Comparison of ENCODE assay signal across 8 cellular contexts in the genomic region with DNA sequence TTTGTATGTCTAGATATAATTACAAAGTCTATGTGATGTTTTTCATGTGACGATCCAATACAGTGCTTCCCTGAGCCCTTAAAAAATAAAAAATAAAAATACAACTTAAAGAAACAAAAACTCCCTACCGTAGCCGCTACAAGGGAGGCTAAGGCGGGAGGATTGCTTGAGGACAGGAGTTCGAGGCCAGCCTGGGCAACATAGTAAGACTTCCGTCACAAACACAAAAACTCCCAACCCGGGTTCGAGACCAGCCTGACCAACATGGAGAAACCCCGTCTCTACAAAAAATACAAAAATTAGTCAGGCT. TPM values are rescaled to one million over a fixed set of nuclear protein-coding genes. Genes with fewer than 3 reads are reported as not detected.
DNase-seq lines count a peak whose midpoint lies in the region; ATAC-seq and TF ChIP-seq lines count a peak whose summit lies in the region.

No MANE protein-coding gene starts in this region.

- no peaks in the 10 kb centered on the region for H3K36me3 ChIP-seq in BJ (ENCODE audit: control insufficient read depth, insufficient read depth, low read length)
- peaks cover 6% of the 10 kb centered on the region for H3K36me3 ChIP-seq in MG63

- H3K27me3 Mint-ChIP-seq in dendritic cell treated with granulocyte-macrophage colony-stimulating factor and Interleukin-4, amounts not matched to agents 40 ng/mL and 50 ng/mL, for 4 days, result peaks cover 1% of the 10 kb centered on the region
- H3K27me3 Mint-ChIP-seq in natural killer cell treated with Interleukin-12 subunit alpha and Interleukin-12 subunit beta and Interleukin-15 and Interleukin-18, amount 100 ng/mL, for 72 hours, result peaks cover 0 to 7% of the 10 kb centered on the region in 2 donors

- no peak for DNase-seq in BJ (ENCODE audit: low read depth)
- DNase-seq in MG63, result no peak
- no peak for DNase-seq in natural killer cell treated with Interleukin-12 subunit alpha and Interleukin-12 subunit beta and Interleukin-15 and Interleukin-18, amount 100 ng/mL, for 72 hours (ENCODE audit: low spot score)
- no peak for DNase-seq in left lobe of liver (ENCODE audit: low spot score)
- DNase-seq in LoVo (ENCODE audit: low spot score), result no peak

- CTCF ChIA-PET in BJ (lab: Yijun Ruan, JAX), result interaction anchor here (1.1 to 1.7 kb wide), 3 partner anchors 25 to 40 kb away, joined by 3 to 6 read pairs (median 5); no protein-coding TSS in a partner anchor

- no peak for TF ChIP-seq CTCF in BJ (IDR thresholded peaks at IDR 0.05; ENCODE audit: insufficient read depth, low read depth, low read length)

- ATAC-seq in natural killer cell treated with Interleukin-12 subunit alpha and Interleukin-12 subunit beta and Interleukin-15 and Interleukin-18, amount 100 ng/mL, for 72 hours, result no peak
- ATAC-seq in left lobe of liver (no peak), HG03469 (IDR thresholded peaks at IDR 0.05; ENCODE audit: unreplicated experiment) (no peak), GM21367 (IDR thresholded peaks at IDR 0.05; ENCODE audit: unreplicated experiment) (no peak)

- H3K27me3 ChIP-seq in BJ (ENCODE audit: control insufficient read depth, insufficient read depth, low read length), result no peaks in the 10 kb centered on the region
- no peaks in the 10 kb centered on the region for H3K27me3 ChIP-seq in MG63

- H3K9me3 Mint-ChIP-seq in dendritic cell treated with granulocyte-macrophage colony-stimulating factor and Interleukin-4, amounts not matched to agents 40 ng/mL and 50 ng/mL, for 4 days, result no peaks in the 10 kb centered on the region
- H3K9me3 Mint-ChIP-seq in natural killer cell treated with Interleukin-12 subunit alpha and Interleukin-12 subunit beta and Interleukin-15 and Interleukin-18, amount 100 ng/mL, for 72 hours, result no peaks in the 10 kb centered on the region

- H3K4me3 ChIP-seq in BJ (ENCODE audit: low read depth, low read length) (peak overlapping the region; percentile 64), MG63 (peak overlapping the region; percentile 23)

- H3K36me3 Mint-ChIP-seq in dendritic cell treated with granulocyte-macrophage colony-stimulating factor and Interleukin-4, amounts not matched to agents 40 ng/mL and 50 ng/mL, for 4 days (ENCODE audit: low read depth), result peaks cover 8% of the 10 kb centered on the region
- no peaks in the 10 kb centered on the region for H3K36me3 Mint-ChIP-seq in natural killer cell treated with Interleukin-12 subunit alpha and Interleukin-12 subunit beta and Interleukin-15 and Interleukin-18, amount 100 ng/mL, for 72 hours

- intact Hi-C loops in dendritic cell treated with granulocyte-macrophage colony-stimulating factor and Interleukin-4, amounts not matched to agents 40 ng/mL and 50 ng/mL, for 4 days (cut with micrococcal nuclease), result loop anchor here (2.0 kb wide), 2 partner anchors 45 to 93 kb away; a partner anchor contains a TSS

- H3K27ac Mint-ChIP-seq in dendritic cell treated with granulocyte-macrophage colony-stimulating factor and Interleukin-4, amounts not matched to agents 40 ng/mL and 50 ng/mL, for 4 days, result peak overlapping the region; percentile 73
- H3K27ac Mint-ChIP-seq in natural killer cell treated with Interleukin-12 subunit alpha and Interleukin-12 subunit beta and Interleukin-15 and Interleukin-18, amount 100 ng/mL, for 72 hours, result peak overlapping the region; percentile 67 to 82

- H3K9me3 ChIP-seq in MG63, result no peaks in the 10 kb centered on the region

- POLR2A ChIA-PET in BJ (lab: Charles Lee), result no interaction called here

- H3K4me1 Mint-ChIP-seq in dendritic cell treated with granulocyte-macrophage colony-stimulating factor and Interleukin-4, amounts not matched to agents 40 ng/mL and 50 ng/mL, for 4 days (ENCODE audit: low read depth), result peaks cover 19% of the 10 kb centered on the region
- peaks cover 7 to 16% of the 10 kb centered on the region in 2 donors for H3K4me1 Mint-ChIP-seq in natural killer cell treated with Interleukin-12 subunit alpha and Interleukin-12 subunit beta and Interleukin-15 and Interleukin-18, amount 100 ng/mL, for 72 hours (ENCODE audit: low read depth in 2 of 2)

- H3K4me3 Mint-ChIP-seq in dendritic cell treated with granulocyte-macrophage colony-stimulating factor and Interleukin-4, amounts not matched to agents 40 ng/mL and 50 ng/mL, for 4 days, result peak overlapping the region; percentile 87
- peak overlapping the region; percentile 80 for H3K4me3 Mint-ChIP-seq in natural killer cell treated with Interleukin-12 subunit alpha and Interleukin-12 subunit beta and Interleukin-15 and Interleukin-18, amount 100 ng/mL, for 72 hours

RNA-seq across cellular contexts. Expression of a gene that starts 0.7 kb away (rescaled TPM):
- polyA plus RNA-seq in BJ (2011; rRNA removed), result 28.7 and 55.1 TPM in 2 replicates
- polyA minus RNA-seq in BJ (2011; rRNA and poly(A)+ RNA removed), result 3.9 and 4.9 TPM in 2 replicates
- total RNA-seq in MG63 (2014; rRNA removed; shearing (Covaris generic); ENCODE audit: low replicate concordance), result 53.7 and 266 TPM in 2 replicates
- total RNA-seq in natural killer cell treated with Interleukin-12 subunit alpha and Interleukin-12 subunit beta and Interleukin-15 and Interleukin-18, amount 100 ng/mL, for 72 hours, result 10 to 100 TPM; 31.1 to 38.4 TPM
- 0.58 TPM for total RNA-seq in left lobe of liver

RNA-seq across cellular contexts. Expression of a gene that starts 45.0 kb away (rescaled TPM):
- polyA plus RNA-seq in BJ (2011; rRNA removed), result 313 and 396 TPM in 2 replicates
- 326 and 553 TPM in 2 replicates for polyA minus RNA-seq in BJ (2011; rRNA and poly(A)+ RNA removed)
- total RNA-seq in MG63 (2014; rRNA removed; shearing (Covaris generic); ENCODE audit: low replicate concordance), result 124 and 135 TPM in 2 replicates
- total RNA-seq in natural killer cell treated with Interleukin-12 subunit alpha and Interleukin-12 subunit beta and Interleukin-15 and Interleukin-18, amount 100 ng/mL, for 72 hours, result 10 to 100 TPM; 51.7 to 56.8 TPM
- total RNA-seq in left lobe of liver, result 89.4 TPM

Comparison
In these comparisons a context has a peak if more than half of its experiments do, and no peak if none do; other contexts are left out.
1. RNA of a gene that starts 0.7 kb away (total RNA-seq): 53.7 to 266 TPM in MG63 and 31.1 to 38.4 TPM in natural killer cell treated with Interleukin-12 subunit alpha and Interleukin-12 subunit beta and Interleukin-15 and Interleukin-18, amount 100 ng/mL, for 72 hours; 0.58 TPM in left lobe of liver (single experiment); every median in the first group is over 10 times any median in the second.